Comparison of ENCODE assay signal across 2 cellular contexts in the genomic region with DNA sequence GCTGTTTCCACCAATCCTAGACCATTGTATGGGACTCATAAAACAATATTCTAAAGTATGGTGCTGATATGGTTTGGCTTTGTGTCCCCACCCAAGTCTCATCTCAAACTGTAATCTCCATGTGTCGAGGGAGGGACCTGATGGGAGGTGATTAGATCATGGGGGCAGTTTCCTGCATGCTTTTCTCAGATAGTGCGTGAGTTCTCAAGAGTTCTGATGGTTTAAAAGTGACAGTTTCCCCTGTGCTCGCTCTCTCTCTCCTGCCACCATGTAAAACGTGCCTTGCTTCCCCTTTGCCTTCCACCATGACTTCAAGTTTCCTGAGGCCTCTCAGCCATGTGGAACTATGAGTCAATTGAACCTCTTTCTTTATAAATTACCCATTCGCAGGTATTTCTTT.
TF ChIP-seq lines count a peak whose summit lies in the region.

No MANE protein-coding gene starts in this region.

TF ChIP-seq in GM23338, 12 proteins besides CTCF, POLR2A, EP300 and RAD21:
- no peak for TF ChIP-seq JUNB (IDR thresholded peaks at IDR 0.05; ENCODE audit: unreplicated experiment)
- TF ChIP-seq, protein P1, sequence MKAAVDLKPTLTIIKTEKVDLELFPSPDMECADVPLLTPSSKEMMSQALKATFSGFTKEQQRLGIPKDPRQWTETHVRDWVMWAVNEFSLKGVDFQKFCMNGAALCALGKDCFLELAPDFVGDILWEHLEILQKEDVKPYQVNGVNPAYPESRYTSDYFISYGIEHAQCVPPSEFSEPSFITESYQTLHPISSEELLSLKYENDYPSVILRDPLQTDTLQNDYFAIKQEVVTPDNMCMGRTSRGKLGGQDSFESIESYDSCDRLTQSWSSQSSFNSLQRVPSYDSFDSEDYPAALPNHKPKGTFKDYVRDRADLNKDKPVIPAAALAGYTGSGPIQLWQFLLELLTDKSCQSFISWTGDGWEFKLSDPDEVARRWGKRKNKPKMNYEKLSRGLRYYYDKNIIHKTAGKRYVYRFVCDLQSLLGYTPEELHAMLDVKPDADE (IDR thresholded peaks at IDR 0.05) = no peak

TF ChIP-seq in K562, 482 proteins besides CTCF, POLR2A, EP300 and RAD21 (continues in another document):
- TF ChIP-seq ZNF764 (CRISPR knock-in tag; IDR thresholded peaks at IDR 0.05; ENCODE audit: low read depth) = no peak
- no peak for TF ChIP-seq GABPA (tag; conservative IDR thresholded peaks at IDR 0.05; ENCODE audit: low read depth)
- TF ChIP-seq POLR3G (IDR thresholded peaks at IDR 0.05; ENCODE audit: extremely low read depth, insufficient read length, insufficient replicate concordance) = no peak
- no peak for TF ChIP-seq ZZZ3 (IDR thresholded peaks at IDR 0.05)
- TF ChIP-seq, protein P2, sequence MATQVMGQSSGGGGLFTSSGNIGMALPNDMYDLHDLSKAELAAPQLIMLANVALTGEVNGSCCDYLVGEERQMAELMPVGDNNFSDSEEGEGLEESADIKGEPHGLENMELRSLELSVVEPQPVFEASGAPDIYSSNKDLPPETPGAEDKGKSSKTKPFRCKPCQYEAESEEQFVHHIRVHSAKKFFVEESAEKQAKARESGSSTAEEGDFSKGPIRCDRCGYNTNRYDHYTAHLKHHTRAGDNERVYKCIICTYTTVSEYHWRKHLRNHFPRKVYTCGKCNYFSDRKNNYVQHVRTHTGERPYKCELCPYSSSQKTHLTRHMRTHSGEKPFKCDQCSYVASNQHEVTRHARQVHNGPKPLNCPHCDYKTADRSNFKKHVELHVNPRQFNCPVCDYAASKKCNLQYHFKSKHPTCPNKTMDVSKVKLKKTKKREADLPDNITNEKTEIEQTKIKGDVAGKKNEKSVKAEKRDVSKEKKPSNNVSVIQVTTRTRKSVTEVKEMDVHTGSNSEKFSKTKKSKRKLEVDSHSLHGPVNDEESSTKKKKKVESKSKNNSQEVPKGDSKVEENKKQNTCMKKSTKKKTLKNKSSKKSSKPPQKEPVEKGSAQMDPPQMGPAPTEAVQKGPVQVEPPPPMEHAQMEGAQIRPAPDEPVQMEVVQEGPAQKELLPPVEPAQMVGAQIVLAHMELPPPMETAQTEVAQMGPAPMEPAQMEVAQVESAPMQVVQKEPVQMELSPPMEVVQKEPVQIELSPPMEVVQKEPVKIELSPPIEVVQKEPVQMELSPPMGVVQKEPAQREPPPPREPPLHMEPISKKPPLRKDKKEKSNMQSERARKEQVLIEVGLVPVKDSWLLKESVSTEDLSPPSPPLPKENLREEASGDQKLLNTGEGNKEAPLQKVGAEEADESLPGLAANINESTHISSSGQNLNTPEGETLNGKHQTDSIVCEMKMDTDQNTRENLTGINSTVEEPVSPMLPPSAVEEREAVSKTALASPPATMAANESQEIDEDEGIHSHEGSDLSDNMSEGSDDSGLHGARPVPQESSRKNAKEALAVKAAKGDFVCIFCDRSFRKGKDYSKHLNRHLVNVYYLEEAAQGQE (CRISPR knock-in tag; IDR thresholded peaks at IDR 0.05; ENCODE audit: low read depth) = no peak
- TF ChIP-seq ZFPM2 (CRISPR knock-in tag; IDR thresholded peaks at IDR 0.05) = no peak
- TF ChIP-seq ZNF184 (CRISPR knock-in tag; IDR thresholded peaks at IDR 0.05) = no peak
- TF ChIP-seq FOXM1 (IDR thresholded peaks at IDR 0.05; ENCODE audit: low read depth) = 0 out of 2 replicates have a peak, but pooled peaks have one; percentile 26
- no peak for TF ChIP-seq FOXM1 (CRISPR knock-in tag; IDR thresholded peaks at IDR 0.05; ENCODE audit: low read depth)
- no peak for TF ChIP-seq GTF2E2 (tag; IDR thresholded peaks at IDR 0.05)
- peak; percentile 63 for TF ChIP-seq CBFA2T3 (IDR thresholded peaks at IDR 0.05)
- no peak for TF ChIP-seq ZNF507 (tag; conservative IDR thresholded peaks at IDR 0.05)
- TF ChIP-seq ZNF668 (CRISPR knock-in tag; IDR thresholded peaks at IDR 0.05) = no peak
- TF ChIP-seq ZNF316 (IDR thresholded peaks at IDR 0.05) = no peak
- TF ChIP-seq ZNF644 (tag; IDR thresholded peaks at IDR 0.05; ENCODE audit: low read depth) = no peak
- TF ChIP-seq MTA1 (IDR thresholded peaks at IDR 0.05; ENCODE audit: borderline replicate concordance) = no peak
- TF ChIP-seq CC2D1A (IDR thresholded peaks at IDR 0.05) = peak; percentile 54; the same call in 1 of the 2 replicates
- TF ChIP-seq NKRF (IDR thresholded peaks at IDR 0.05; ENCODE audit: borderline replicate concordance) = no peak
- TF ChIP-seq CAMTA2 (CRISPR knock-in tag; conservative IDR thresholded peaks at IDR 0.05) = no peak
- TF ChIP-seq ZNF41 (CRISPR knock-in tag; conservative IDR thresholded peaks at IDR 0.05) = peak; percentile 95
- TF ChIP-seq, protein P3, sequence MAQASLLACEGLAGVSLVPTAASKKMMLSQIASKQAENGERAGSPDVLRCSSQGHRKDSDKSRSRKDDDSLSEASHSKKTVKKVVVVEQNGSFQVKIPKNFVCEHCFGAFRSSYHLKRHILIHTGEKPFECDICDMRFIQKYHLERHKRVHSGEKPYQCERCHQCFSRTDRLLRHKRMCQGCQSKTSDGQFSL (CRISPR knock-in tag; IDR thresholded peaks at IDR 0.05) = no peak
- TF ChIP-seq, protein P3 (tag; IDR thresholded peaks at IDR 0.05) = no peak
- no peak for TF ChIP-seq PREB (CRISPR knock-in tag; IDR thresholded peaks at IDR 0.05)
- TF ChIP-seq ATF7 (IDR thresholded peaks at IDR 0.05) = no peak
- no peak for TF ChIP-seq HEY1 (CRISPR knock-in tag; IDR thresholded peaks at IDR 0.05; ENCODE audit: borderline replicate concordance)
- TF ChIP-seq FOXP4 (CRISPR knock-in tag; IDR thresholded peaks at IDR 0.05; ENCODE audit: borderline replicate concordance) = no peak
- TF ChIP-seq ZNF324 (CRISPR knock-in tag; IDR thresholded peaks at IDR 0.05) = no peak
- TF ChIP-seq ZNF239 (CRISPR knock-in tag; IDR thresholded peaks at IDR 0.05) = no peak
- no peak for TF ChIP-seq PML (IDR thresholded peaks at IDR 0.05; ENCODE audit: low read length)
- no peak for TF ChIP-seq RBM17 (IDR thresholded peaks at IDR 0.05; ENCODE audit: borderline replicate concordance, low read depth, low read length)
- 0 out of 2 replicates have a peak, but pooled peaks have one; percentile 19 for TF ChIP-seq TAL1 (IDR thresholded peaks at IDR 0.05)
- TF ChIP-seq PYGO2 (tag; IDR thresholded peaks at IDR 0.05) = no peak
- TF ChIP-seq SIRT6 (IDR thresholded peaks at IDR 0.05; ENCODE audit: low read depth, low read length) = no peak
- no peak for TF ChIP-seq FOXK2 (conservative IDR thresholded peaks at IDR 0.05 in 1 of 2, IDR thresholded peaks at IDR 0.05 in 1 of 2; ENCODE audit: low read depth in 2 of 2)
- peak in 1 of 3 experiments; percentile 40 for TF ChIP-seq YY1 (IDR thresholded peaks at IDR 0.05; ENCODE audit: borderline replicate concordance in 1 of 3, control insufficient read depth in 1 of 3, extremely low read depth in 1 of 3, insufficient read depth in 3 of 3, insufficient read length in 1 of 3, insufficient replicate concordance in 2 of 3, low read depth in 1 of 3, low read length in 2 of 3)
- no peak for TF ChIP-seq ZNF174 (CRISPR knock-in tag; IDR thresholded peaks at IDR 0.05)
- TF ChIP-seq, protein P4, sequence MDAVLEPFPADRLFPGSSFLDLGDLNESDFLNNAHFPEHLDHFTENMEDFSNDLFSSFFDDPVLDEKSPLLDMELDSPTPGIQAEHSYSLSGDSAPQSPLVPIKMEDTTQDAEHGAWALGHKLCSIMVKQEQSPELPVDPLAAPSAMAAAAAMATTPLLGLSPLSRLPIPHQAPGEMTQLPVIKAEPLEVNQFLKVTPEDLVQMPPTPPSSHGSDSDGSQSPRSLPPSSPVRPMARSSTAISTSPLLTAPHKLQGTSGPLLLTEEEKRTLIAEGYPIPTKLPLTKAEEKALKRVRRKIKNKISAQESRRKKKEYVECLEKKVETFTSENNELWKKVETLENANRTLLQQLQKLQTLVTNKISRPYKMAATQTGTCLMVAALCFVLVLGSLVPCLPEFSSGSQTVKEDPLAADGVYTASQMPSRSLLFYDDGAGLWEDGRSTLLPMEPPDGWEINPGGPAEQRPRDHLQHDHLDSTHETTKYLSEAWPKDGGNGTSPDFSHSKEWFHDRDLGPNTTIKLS (IDR thresholded peaks at IDR 0.05; ENCODE audit: borderline replicate concordance, low read depth) = no peak
- TF ChIP-seq NCOA1 (IDR thresholded peaks at IDR 0.05; ENCODE audit: low read depth) = no peak
- TF ChIP-seq MIER1 (IDR thresholded peaks at IDR 0.05; ENCODE audit: low read depth) = no peak
- no peak for TF ChIP-seq THRAP3 (IDR thresholded peaks at IDR 0.05; ENCODE audit: borderline replicate concordance)
- TF ChIP-seq, protein P5, sequence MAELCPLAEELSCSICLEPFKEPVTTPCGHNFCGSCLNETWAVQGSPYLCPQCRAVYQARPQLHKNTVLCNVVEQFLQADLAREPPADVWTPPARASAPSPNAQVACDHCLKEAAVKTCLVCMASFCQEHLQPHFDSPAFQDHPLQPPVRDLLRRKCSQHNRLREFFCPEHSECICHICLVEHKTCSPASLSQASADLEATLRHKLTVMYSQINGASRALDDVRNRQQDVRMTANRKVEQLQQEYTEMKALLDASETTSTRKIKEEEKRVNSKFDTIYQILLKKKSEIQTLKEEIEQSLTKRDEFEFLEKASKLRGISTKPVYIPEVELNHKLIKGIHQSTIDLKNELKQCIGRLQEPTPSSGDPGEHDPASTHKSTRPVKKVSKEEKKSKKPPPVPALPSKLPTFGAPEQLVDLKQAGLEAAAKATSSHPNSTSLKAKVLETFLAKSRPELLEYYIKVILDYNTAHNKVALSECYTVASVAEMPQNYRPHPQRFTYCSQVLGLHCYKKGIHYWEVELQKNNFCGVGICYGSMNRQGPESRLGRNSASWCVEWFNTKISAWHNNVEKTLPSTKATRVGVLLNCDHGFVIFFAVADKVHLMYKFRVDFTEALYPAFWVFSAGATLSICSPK (IDR thresholded peaks at IDR 0.05; ENCODE audit: borderline replicate concordance) = no peak
- TF ChIP-seq, protein P6, sequence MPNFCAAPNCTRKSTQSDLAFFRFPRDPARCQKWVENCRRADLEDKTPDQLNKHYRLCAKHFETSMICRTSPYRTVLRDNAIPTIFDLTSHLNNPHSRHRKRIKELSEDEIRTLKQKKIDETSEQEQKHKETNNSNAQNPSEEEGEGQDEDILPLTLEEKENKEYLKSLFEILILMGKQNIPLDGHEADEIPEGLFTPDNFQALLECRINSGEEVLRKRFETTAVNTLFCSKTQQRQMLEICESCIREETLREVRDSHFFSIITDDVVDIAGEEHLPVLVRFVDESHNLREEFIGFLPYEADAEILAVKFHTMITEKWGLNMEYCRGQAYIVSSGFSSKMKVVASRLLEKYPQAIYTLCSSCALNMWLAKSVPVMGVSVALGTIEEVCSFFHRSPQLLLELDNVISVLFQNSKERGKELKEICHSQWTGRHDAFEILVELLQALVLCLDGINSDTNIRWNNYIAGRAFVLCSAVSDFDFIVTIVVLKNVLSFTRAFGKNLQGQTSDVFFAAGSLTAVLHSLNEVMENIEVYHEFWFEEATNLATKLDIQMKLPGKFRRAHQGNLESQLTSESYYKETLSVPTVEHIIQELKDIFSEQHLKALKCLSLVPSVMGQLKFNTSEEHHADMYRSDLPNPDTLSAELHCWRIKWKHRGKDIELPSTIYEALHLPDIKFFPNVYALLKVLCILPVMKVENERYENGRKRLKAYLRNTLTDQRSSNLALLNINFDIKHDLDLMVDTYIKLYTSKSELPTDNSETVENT (CRISPR knock-in tag; IDR thresholded peaks at IDR 0.05) = no peak
- no peak for TF ChIP-seq TCFL5 (CRISPR knock-in tag; conservative IDR thresholded peaks at IDR 0.05)
- no peak for TF ChIP-seq FOXJ2 (tag; IDR thresholded peaks at IDR 0.05)
